12 cellular contexts compared by ENCODE assay signal in the genomic region with DNA sequence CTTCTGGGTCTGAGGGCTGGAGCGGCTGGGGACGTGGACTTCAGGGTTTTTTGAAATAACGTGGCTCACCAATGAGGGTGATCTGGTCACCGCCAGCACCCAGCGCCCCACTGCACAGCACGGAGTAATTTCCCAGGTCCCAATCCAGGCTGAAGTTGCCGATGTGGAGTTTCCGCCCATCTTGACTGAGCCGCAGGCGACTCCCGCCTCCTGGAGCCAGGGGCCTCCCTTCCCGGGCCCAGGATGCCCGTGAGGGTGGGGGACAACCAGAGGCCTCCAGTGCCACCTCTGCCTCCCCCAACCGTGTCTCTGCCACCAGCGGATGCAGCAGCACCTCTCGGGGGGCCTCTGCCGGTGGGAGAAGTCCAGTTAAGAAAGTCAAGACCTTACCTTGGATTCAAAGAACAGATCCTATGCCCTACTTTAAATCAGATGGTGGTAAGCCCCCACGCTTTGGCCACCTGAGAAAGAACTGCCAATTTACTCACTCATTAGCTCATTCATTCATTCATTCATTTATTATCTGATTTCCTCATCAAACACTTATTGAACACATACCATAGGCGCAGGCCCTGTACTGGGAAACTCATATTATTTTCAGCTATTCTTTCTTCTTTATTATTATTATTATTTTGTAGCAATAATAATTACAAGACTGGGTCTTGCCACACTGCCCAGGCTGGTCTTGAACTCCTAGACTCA. TPM values are rescaled to one million over a fixed set of nuclear protein-coding genes. Genes with fewer than 3 reads are reported as not detected.
DNase-seq lines count a peak whose midpoint lies in the region; ATAC-seq and TF ChIP-seq lines count a peak whose summit lies in the region.
"Had no signal": no experiment of that assay in that cellular context is flagged by ENCODE, and none has a peak within 500 bp of the region (broad histone marks: within the 10 kb centered on the region; RNA-seq: fewer than 3 reads in every experiment).

No MANE protein-coding gene starts in this region.

- TF ChIP-seq CTCF in NB4 (IDR thresholded peaks at IDR 0.05; ENCODE audit: low read depth, low read length): no peak
- no peak for TF ChIP-seq CTCF in parathyroid adenoma (IDR thresholded peaks at IDR 0.05)

- H3K27ac Mint-ChIP-seq in activated CD4-positive, alpha-beta T cell treated with anti-CD3 and anti-CD28 coated beads for 36 hours: peak overlapping the region; percentile 91

- peaks cover 12% of the 10 kb centered on the region for H3K4me1 ChIP-seq in parathyroid adenoma
- peaks cover 15% of the 10 kb centered on the region for H3K4me1 ChIP-seq in effector memory CD4-positive, alpha-beta T cell (ENCODE audit: control insufficient read depth, insufficient read depth, low read length, poor library complexity, severe bottlenecking)

- intact Hi-C loops in activated CD4-positive, alpha-beta T cell treated with anti-CD3 and anti-CD28 coated beads for 36 hours (cut with DNase I, micrococcal nuclease): loop anchor here (2.0 to 10.0 kb wide), 4 partner anchors 177 to 439 kb away; a partner anchor contains a TSS

- POLR2A ChIA-PET in activated CD4-positive, alpha-beta T cell treated with anti-CD3 and anti-CD28 coated beads for 36 hours (lab: Charles Lee): interaction anchor here (0.9 kb wide), 1 partner anchor 102 kb away, joined by 3 read pairs; no protein-coding TSS in a partner anchor

- TF ChIP-seq POLR2A in NB4 (IDR thresholded peaks at IDR 0.05; ENCODE audit: extremely low read depth, insufficient read length) (no peak), erythroblast (IDR thresholded peaks at IDR 0.05; ENCODE audit: low read length) (no peak)

- peak overlapping the region; percentile 77 for H2AFZ ChIP-seq in parathyroid adenoma

- peak overlapping the region; percentile 76 for H3K4me3 Mint-ChIP-seq in activated CD4-positive, alpha-beta T cell treated with anti-CD3 and anti-CD28 coated beads for 36 hours

- no peak overlapping the region for H3K9ac ChIP-seq in parathyroid adenoma

- peak overlapping the region; percentile 25 for H3K4me3 ChIP-seq in NB4 (ENCODE audit: low read depth, low read length)
- H3K4me3 ChIP-seq in parathyroid adenoma (ENCODE audit: low read depth, low read length): no peak overlapping the region
- H3K4me3 ChIP-seq in effector memory CD4-positive, alpha-beta T cell (ENCODE audit: insufficient read depth, low read depth, low read length, poor library complexity, severe bottlenecking): no peak overlapping the region

- H3K27me3 ChIP-seq in parathyroid adenoma (ENCODE audit: control insufficient read depth, insufficient read depth, low read length): no peaks in the 10 kb centered on the region
- no peaks in the 10 kb centered on the region for H3K27me3 ChIP-seq in effector memory CD4-positive, alpha-beta T cell (replicated peaks; ENCODE audit: control insufficient read depth, insufficient read depth, low read length, poor library complexity, severe bottlenecking)
- H3K27me3 ChIP-seq: right atrium auricular region had no signal

- no peak for ATAC-seq in activated CD4-positive, alpha-beta T cell treated with anti-CD3 and anti-CD28 coated beads for 36 hours

- H3K9me3 ChIP-seq in parathyroid adenoma (ENCODE audit: control insufficient read depth, low read length): no peaks in the 10 kb centered on the region
- H3K9me3 ChIP-seq in effector memory CD4-positive, alpha-beta T cell (ENCODE audit: control insufficient read depth, low read length): no peaks in the 10 kb centered on the region
- H3K9me3 ChIP-seq: lower lobe of right lung, right atrium auricular region had no signal

- no peak overlapping the region for H3K27ac ChIP-seq in parathyroid adenoma
- H3K27ac ChIP-seq in effector memory CD4-positive, alpha-beta T cell (ENCODE audit: insufficient read depth, low read length, poor library complexity, severe bottlenecking): no peak overlapping the region

- H3K36me3 Mint-ChIP-seq in activated CD4-positive, alpha-beta T cell treated with anti-CD3 and anti-CD28 coated beads for 36 hours (ENCODE audit: low read depth): no peaks in the 10 kb centered on the region

- CTCF ChIA-PET in activated CD4-positive, alpha-beta T cell treated with anti-CD3 and anti-CD28 coated beads for 36 hours (lab: Charles Lee): interaction anchor here (0.6 to 3.2 kb wide), 7 partner anchors 18 to 320 kb away, joined by 3 to 16 read pairs (median 4); a partner anchor contains a TSS

- H3K79me2 ChIP-seq in parathyroid adenoma: no peaks in the 10 kb centered on the region

- no peaks in the 10 kb centered on the region for H3K27me3 Mint-ChIP-seq in activated CD4-positive, alpha-beta T cell treated with anti-CD3 and anti-CD28 coated beads for 36 hours

- no peaks in the 10 kb centered on the region for H3K36me3 ChIP-seq in parathyroid adenoma (ENCODE audit: control insufficient read depth, insufficient read depth, low read length)
- no peaks in the 10 kb centered on the region for H3K36me3 ChIP-seq in effector memory CD4-positive, alpha-beta T cell (ENCODE audit: control insufficient read depth, insufficient read depth, low read length)
- H3K36me3 ChIP-seq: lower lobe of right lung, right atrium auricular region had no signal

- no peaks in the 10 kb centered on the region for H3K9me3 Mint-ChIP-seq in activated CD4-positive, alpha-beta T cell treated with anti-CD3 and anti-CD28 coated beads for 36 hours (ENCODE audit: low read depth)

- H3K4me1 Mint-ChIP-seq in activated CD4-positive, alpha-beta T cell treated with anti-CD3 and anti-CD28 coated beads for 36 hours: peaks cover 11% of the 10 kb centered on the region

- no peak overlapping the region for H3K4me2 ChIP-seq in parathyroid adenoma (ENCODE audit: low read length)

- DNase-seq in activated CD4-positive, alpha-beta T cell treated with anti-CD3 and anti-CD28 coated beads for 36 hours: no peak
- DNase-seq in activated CD4-positive, alpha-beta T cell treated with anti-CD3 and anti-CD28 coated beads, Interleukin-2, amount 50 U/mL, for 1 hour: no peak
- DNase-seq in NB4 (ENCODE audit: low read depth) (no peak), ecto neural progenitor cell (ENCODE audit: low spot score) (peak; percentile 46), erythroblast (lab: John Stamatoyannopoulos, UW) (no peak), AML-193 (lab: John Stamatoyannopoulos, UW) (no peak)
- DNase-seq in effector memory CD4-positive, alpha-beta T cell: no peak

RNA-seq across cellular contexts. Expression of a gene that starts 3.9 kb away (rescaled TPM):
- 1 to 10 TPM; 4.5 to 4.6 TPM for total RNA-seq in activated CD4-positive, alpha-beta T cell treated with anti-CD3 and anti-CD28 coated beads for 36 hours

RNA-seq across cellular contexts. Expression of a gene that starts 26.6 kb away (rescaled TPM):
- under 1 TPM; 0.18 to 0.28 TPM for total RNA-seq in activated CD4-positive, alpha-beta T cell treated with anti-CD3 and anti-CD28 coated beads for 36 hours
- total RNA-seq: lower lobe of right lung, ureter had no signal

RNA-seq across cellular contexts. Expression of a gene that starts 28.2 kb away (rescaled TPM):
- total RNA-seq in activated CD4-positive, alpha-beta T cell treated with anti-CD3 and anti-CD28 coated beads for 36 hours: 100 to 1,000 TPM; 108 to 172 TPM

RNA-seq across cellular contexts. Expression of a gene that starts 30.8 kb away (rescaled TPM):
- total RNA-seq in activated CD4-positive, alpha-beta T cell treated with anti-CD3 and anti-CD28 coated beads for 36 hours: 1 to 10 TPM; 3.2 to 4.9 TPM
- total RNA-seq: A673, right atrium auricular region had no signal

RNA-seq across cellular contexts. Expression of a gene that starts 34.4 kb away (rescaled TPM):
- 100 to 1,000 TPM in 1 of 2 experiments, 10 to 100 TPM in 1; 92.1 to 125 TPM for total RNA-seq in activated CD4-positive, alpha-beta T cell treated with anti-CD3 and anti-CD28 coated beads for 36 hours
- total RNA-seq: A673 had no signal
